11 cellular contexts compared by ENCODE assay signal in the genomic region with DNA sequence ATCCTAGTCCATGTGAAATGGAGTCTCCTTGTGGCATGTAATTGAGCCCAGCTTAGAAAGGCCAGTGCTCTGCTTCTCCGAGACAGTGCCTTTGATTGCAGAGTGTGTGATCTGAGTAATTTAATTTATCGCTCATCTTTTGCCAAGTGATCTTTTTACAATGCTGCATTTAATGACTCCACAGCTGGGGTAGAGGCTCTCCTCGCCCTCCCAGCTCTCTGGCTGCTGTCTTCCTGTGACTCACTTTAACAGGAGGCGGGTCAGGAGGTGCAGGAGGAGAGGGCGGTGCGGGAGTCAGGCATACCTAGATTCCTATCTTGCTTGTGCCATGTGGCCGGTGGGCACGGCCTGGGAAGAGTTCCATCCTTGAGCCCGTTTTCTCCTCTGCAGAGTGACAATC.
DNase-seq lines count a peak whose midpoint lies in the region; ATAC-seq and TF ChIP-seq lines count a peak whose summit lies in the region.
"Had no signal": no experiment of that assay in that cellular context is flagged by ENCODE, and none has a peak within 500 bp of the region (broad histone marks: within the 10 kb centered on the region; RNA-seq: fewer than 3 reads in every experiment).

No MANE protein-coding gene starts in this region.

- DNase-seq in EH (ENCODE audit: low read depth) (peak; percentile 97), SJCRH30 (peak; percentile 71 to 76), fibroblast of peridontal ligament (ENCODE audit: extremely low read depth) (peak; percentile 77), prostate gland (ENCODE audit: low spot score) (peak; percentile 20), NCI-H345 (lab: John Stamatoyannopoulos, UW) (no peak), gastrocnemius medialis (no peak)
- DNase-seq in activated CD4-positive, alpha-beta T cell treated with anti-CD3 and anti-CD28 coated beads, Interleukin-2, amount 50 U/mL, for 1 hour = no peak
- DNase-seq: effector CD8-positive, alpha-beta T cell; left cardiac atrium; NCI-H748 treated with DMSO at 0.1 percent for 48 hours had no signal

- TF ChIP-seq CTCF in prostate gland (IDR thresholded peaks at IDR 0.05) (no peak), gastrocnemius medialis (IDR thresholded peaks at IDR 0.05 in 4 of 5, conservative IDR thresholded peaks at IDR 0.05 in 1 of 5) (no peak)

- TF ChIP-seq POLR2A in prostate gland (IDR thresholded peaks at IDR 0.05) (no peak), gastrocnemius medialis (IDR thresholded peaks at IDR 0.05) (no peak)

- H3K36me3 ChIP-seq in SJCRH30 (no peaks in the 10 kb centered on the region), prostate gland (no peaks in the 10 kb centered on the region), gastrocnemius medialis (no peaks in the 10 kb centered on the region)

- ATAC-seq in gastrocnemius medialis = no peak
- no peak for ATAC-seq in HG02588 (IDR thresholded peaks at IDR 0.05; ENCODE audit: unreplicated experiment)

- H3K4me1 ChIP-seq in SJCRH30 = peaks cover 27% of the 10 kb centered on the region
- H3K4me1 ChIP-seq in prostate gland (replicated peaks) = no peaks in the 10 kb centered on the region
- no peaks in the 10 kb centered on the region for H3K4me1 ChIP-seq in gastrocnemius medialis

- H3K9me3 ChIP-seq in SJCRH30 (replicated peaks) (no peaks in the 10 kb centered on the region), prostate gland (no peaks in the 10 kb centered on the region), gastrocnemius medialis (no peaks in the 10 kb centered on the region)

- peak overlapping the region; percentile 44 for H3K4me3 ChIP-seq in SJCRH30
- H3K4me3 ChIP-seq in prostate gland = no peak overlapping the region
- H3K4me3 ChIP-seq in gastrocnemius medialis = no peak overlapping the region

- H3K27ac ChIP-seq in SJCRH30 = peak overlapping the region; percentile 94
- peak overlapping the region; percentile 58 to 61 for H3K27ac ChIP-seq in prostate gland
- no peak overlapping the region for H3K27ac ChIP-seq in gastrocnemius medialis

- intact Hi-C loops in prostate gland (cut with DNase I) (loop anchor here (5.0 kb wide), 1 partner anchor 35 kb away; no protein-coding TSS in a partner anchor), gastrocnemius medialis (cut with DNase I; ENCODE audit: low total_unique reads) (no loop called here)

- WGBS in prostate gland = 14% methylated on average over 9 of the region's 9 CpGs

- in situ Hi-C loops in gastrocnemius medialis (cut with MboI; ENCODE audit: low sequenced_read_pairs in 4 of 4) = no loop called here

- no peaks in the 10 kb centered on the region for H3K27me3 ChIP-seq in SJCRH30
- no peaks in the 10 kb centered on the region for H3K27me3 ChIP-seq in prostate gland (replicated peaks; ENCODE audit: insufficient read depth)
- peaks cover 0 to 2% (median 0%) of the 10 kb centered on the region in 3 donors for H3K27me3 ChIP-seq in gastrocnemius medialis

Comparison
In these comparisons a context has a peak if more than half of its experiments do, and no peak if none do; other contexts are left out.
1. DNase-seq: peak in EH (single experiment), SJCRH30 (2 of 2), fibroblast of peridontal ligament (single experiment) and prostate gland (single experiment); none in activated CD4-positive, alpha-beta T cell treated with anti-CD3 and anti-CD28 coated beads, Interleukin-2, amount 50 U/mL, for 1 hour (single experiment), NCI-H345 (single experiment) and gastrocnemius medialis (0 of 2).
2. H3K27ac ChIP-seq: peak in SJCRH30 (single experiment) and prostate gland (2 of 2); none in gastrocnemius medialis (0 of 4).